Comparison of ENCODE assay signal across 23 cellular contexts in the genomic region with DNA sequence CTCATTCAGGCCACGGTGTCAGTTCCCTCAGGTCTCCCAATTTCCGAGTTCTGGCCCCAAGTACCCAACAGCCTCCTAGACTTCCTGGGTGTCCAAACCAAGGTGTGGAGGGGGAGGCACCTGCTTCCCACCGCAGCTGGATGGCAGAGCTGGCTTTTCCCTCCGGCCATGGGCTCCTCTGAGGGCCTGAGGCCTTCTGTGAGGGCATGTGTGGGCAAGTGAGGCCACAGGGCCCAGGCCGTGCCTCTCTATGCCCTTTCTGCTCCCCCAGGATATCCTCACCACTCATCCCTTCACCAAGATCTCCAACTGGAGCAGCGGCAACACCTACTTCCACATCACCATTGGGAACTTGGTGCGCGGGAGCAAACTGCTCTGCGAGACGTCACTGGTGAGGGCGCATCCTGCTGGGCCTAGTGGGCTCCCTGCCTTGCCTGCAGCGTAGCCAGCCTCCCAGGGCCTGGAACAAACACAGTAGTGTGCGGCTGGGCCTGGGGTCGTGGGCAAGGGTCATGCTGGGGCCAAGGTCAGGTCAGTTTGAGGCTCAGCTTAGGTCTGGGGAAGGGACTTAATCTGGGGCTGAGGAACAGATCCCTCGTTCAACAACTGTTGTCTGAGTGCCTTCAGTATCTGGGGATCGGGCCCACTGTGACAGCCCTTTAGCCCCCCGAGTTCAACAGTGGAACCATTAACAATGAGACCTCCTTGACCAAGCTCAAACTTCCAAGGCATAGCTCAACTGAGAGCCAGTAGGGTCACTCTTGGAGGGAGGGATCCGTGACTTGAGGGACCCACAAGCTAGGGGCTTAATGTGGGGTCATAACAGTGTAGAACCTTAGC.
DNase-seq lines count a peak whose midpoint lies in the region; ATAC-seq and TF ChIP-seq lines count a peak whose summit lies in the region.
"Had no signal": no experiment of that assay in that cellular context is flagged by ENCODE, and none has a peak within 500 bp of the region (broad histone marks: within the 10 kb centered on the region; RNA-seq: fewer than 3 reads in every experiment).

No MANE protein-coding gene starts in this region.

- intact Hi-C loops in upper lobe of right lung (cut with DNase I) = no loop called here
- intact Hi-C loops in activated CD4-positive, alpha-beta T cell treated with anti-CD3 and anti-CD28 coated beads, Interleukin-2, amount 10 ng/mL, durations not matched to agents 24 days and 14 days (cut with micrococcal nuclease) = no loop called here

- peaks cover 6% of the 10 kb centered on the region for H3K27me3 Mint-ChIP-seq in activated naive CD8-positive, alpha-beta T cell treated with anti-CD3 and anti-CD28 coated beads, Interleukin-2, amount 10 ng/mL, durations not matched to agents 7 days and 5 days
- no peaks in the 10 kb centered on the region for H3K27me3 Mint-ChIP-seq in activated naive CD8-positive, alpha-beta T cell treated with anti-CD3 and anti-CD28 coated beads, Interleukin-2, amount 50 U/mL, for 24 hours
- H3K27me3 Mint-ChIP-seq in activated CD4-positive, alpha-beta T cell treated with anti-CD3 and anti-CD28 coated beads, Interleukin-2, amount 10 ng/mL, durations not matched to agents 24 days and 14 days = peaks cover 8% of the 10 kb centered on the region
- H3K27me3 Mint-ChIP-seq: CD4-positive, alpha-beta T cell had no signal

- 89 to 91% methylated on average over 18 of the region's 18 CpGs for WGBS in lung, 2 donors

- POLR2A ChIA-PET in activated naive CD8-positive, alpha-beta T cell treated with anti-CD3 and anti-CD28 coated beads, Interleukin-2, amount 10 ng/mL, durations not matched to agents 7 days and 5 days (lab: Charles Lee) = no interaction called here

- no peak overlapping the region for H3K27ac ChIP-seq in coronary artery
- H3K27ac ChIP-seq in lung (ENCODE audit: low read depth in 1 of 2, low read length in 1 of 2) = no peak overlapping the region
- no peak overlapping the region for H3K27ac ChIP-seq in upper lobe of right lung
- H3K27ac ChIP-seq: BLaER1 treated with 17β-estradiol and CSF1 and Interleukin-3, amounts not matched to agents 10 nM and 100 nM; RWPE1 had no signal

- no peaks in the 10 kb centered on the region for H3K9me3 Mint-ChIP-seq in activated naive CD8-positive, alpha-beta T cell treated with anti-CD3 and anti-CD28 coated beads, Interleukin-2, amount 10 ng/mL, durations not matched to agents 7 days and 5 days
- H3K9me3 Mint-ChIP-seq in activated naive CD8-positive, alpha-beta T cell treated with anti-CD3 and anti-CD28 coated beads, Interleukin-2, amount 50 U/mL, for 24 hours = no peaks in the 10 kb centered on the region
- H3K9me3 Mint-ChIP-seq in activated CD4-positive, alpha-beta T cell treated with anti-CD3 and anti-CD28 coated beads, Interleukin-2, amount 10 ng/mL, durations not matched to agents 24 days and 14 days = no peaks in the 10 kb centered on the region
- H3K9me3 Mint-ChIP-seq: CD4-positive, alpha-beta T cell had no signal

- no peaks in the 10 kb centered on the region for H3K27me3 ChIP-seq in lung (ENCODE audit: control insufficient read depth, insufficient read depth)
- H3K27me3 ChIP-seq in upper lobe of right lung = no peaks in the 10 kb centered on the region
- H3K27me3 ChIP-seq: BLaER1 treated with 17β-estradiol and CSF1 and Interleukin-3, amounts not matched to agents 10 nM and 100 nM had no signal

- H3K9me3 ChIP-seq in lung (ENCODE audit: control insufficient read depth in 2 of 2, insufficient read depth in 1 of 2, low read length in 1 of 2) (no peaks in the 10 kb centered on the region), upper lobe of right lung (no peaks in the 10 kb centered on the region)
- H3K9me3 ChIP-seq: BLaER1 treated with 17β-estradiol and CSF1 and Interleukin-3, amounts not matched to agents 10 nM and 100 nM had no signal

- no peak overlapping the region for H3K4me3 Mint-ChIP-seq in activated naive CD8-positive, alpha-beta T cell treated with anti-CD3 and anti-CD28 coated beads, Interleukin-2, amount 10 ng/mL, durations not matched to agents 7 days and 5 days
- no peak overlapping the region for H3K4me3 Mint-ChIP-seq in activated naive CD8-positive, alpha-beta T cell treated with anti-CD3 and anti-CD28 coated beads, Interleukin-2, amount 50 U/mL, for 24 hours
- H3K4me3 Mint-ChIP-seq in activated CD4-positive, alpha-beta T cell treated with anti-CD3 and anti-CD28 coated beads, Interleukin-2, amount 10 ng/mL, durations not matched to agents 24 days and 14 days = no peak overlapping the region
- H3K4me3 Mint-ChIP-seq: CD4-positive, alpha-beta T cell had no signal

- DNase-seq in activated naive CD8-positive, alpha-beta T cell treated with anti-CD3 and anti-CD28 coated beads, Interleukin-2, amount 10 ng/mL, durations not matched to agents 7 days and 5 days = peak; percentile 20
- no peak for DNase-seq in activated naive CD8-positive, alpha-beta T cell treated with anti-CD3 and anti-CD28 coated beads, Interleukin-2, amount 50 U/mL, for 24 hours
- DNase-seq in coronary artery (ENCODE audit: low spot score) = peak; percentile 57
- peak; percentile 26 for DNase-seq in lung (ENCODE audit: low spot score)
- peak; percentile 48 for DNase-seq in upper lobe of right lung
- no peak for DNase-seq in activated CD4-positive, alpha-beta T cell treated with anti-CD3 and anti-CD28 coated beads, Interleukin-2, amount 10 ng/mL, durations not matched to agents 24 days and 14 days
- DNase-seq: AML-193, Karpas-422, NCI-H1092 treated with DMSO at 0.1 percent for 48 hours, NCI-H1436, NCI-H187, NCI-H2081 treated with DMSO at 0.1 percent for 48 hours, NCI-H2171, NCI-H226, NCI-H510A, NCI-H69, SHP77 treated with DMSO at 0.1 percent for 48 hours had no signal

- no peak overlapping the region for H3K4me3 ChIP-seq in coronary artery
- no peak overlapping the region for H3K4me3 ChIP-seq in lung
- no peak overlapping the region for H3K4me3 ChIP-seq in upper lobe of right lung
- H3K4me3 ChIP-seq: BLaER1 treated with 17β-estradiol and CSF1 and Interleukin-3, amounts not matched to agents 10 nM and 100 nM had no signal

- ATAC-seq in activated naive CD8-positive, alpha-beta T cell treated with anti-CD3 and anti-CD28 coated beads, Interleukin-2, amount 10 ng/mL, durations not matched to agents 7 days and 5 days (ENCODE audit: low read depth) = no peak
- ATAC-seq in activated naive CD8-positive, alpha-beta T cell treated with anti-CD3 and anti-CD28 coated beads, Interleukin-2, amount 50 U/mL, for 24 hours = no peak
- no peak for ATAC-seq in lung (ENCODE audit: insufficient read depth, low FRiP score)
- no peak for ATAC-seq in upper lobe of right lung
- no peak for ATAC-seq in GM21515 (IDR thresholded peaks at IDR 0.05; ENCODE audit: unreplicated experiment)
- ATAC-seq in HG02798 (IDR thresholded peaks at IDR 0.05; ENCODE audit: poor library complexity, unreplicated experiment) = no peak
- ATAC-seq: Panc1 had no signal

- no peaks in the 10 kb centered on the region for H3K36me3 Mint-ChIP-seq in activated naive CD8-positive, alpha-beta T cell treated with anti-CD3 and anti-CD28 coated beads, Interleukin-2, amount 10 ng/mL, durations not matched to agents 7 days and 5 days
- no peaks in the 10 kb centered on the region for H3K36me3 Mint-ChIP-seq in activated naive CD8-positive, alpha-beta T cell treated with anti-CD3 and anti-CD28 coated beads, Interleukin-2, amount 50 U/mL, for 24 hours (ENCODE audit: low read depth)
- no peaks in the 10 kb centered on the region for H3K36me3 Mint-ChIP-seq in activated CD4-positive, alpha-beta T cell treated with anti-CD3 and anti-CD28 coated beads, Interleukin-2, amount 10 ng/mL, durations not matched to agents 24 days and 14 days (ENCODE audit: low read depth)

- no peak for TF ChIP-seq CTCF in coronary artery (IDR thresholded peaks at IDR 0.05)
- TF ChIP-seq CTCF in lung (IDR thresholded peaks at IDR 0.05; ENCODE audit: control extremely low read depth, extremely low read depth) = no peak
- TF ChIP-seq CTCF in upper lobe of right lung (IDR thresholded peaks at IDR 0.05) = no peak

- H3K4me1 Mint-ChIP-seq in activated naive CD8-positive, alpha-beta T cell treated with anti-CD3 and anti-CD28 coated beads, Interleukin-2, amount 10 ng/mL, durations not matched to agents 7 days and 5 days = no peaks in the 10 kb centered on the region
- no peaks in the 10 kb centered on the region for H3K4me1 Mint-ChIP-seq in activated naive CD8-positive, alpha-beta T cell treated with anti-CD3 and anti-CD28 coated beads, Interleukin-2, amount 50 U/mL, for 24 hours
- H3K4me1 Mint-ChIP-seq in activated CD4-positive, alpha-beta T cell treated with anti-CD3 and anti-CD28 coated beads, Interleukin-2, amount 10 ng/mL, durations not matched to agents 24 days and 14 days = no peaks in the 10 kb centered on the region

- no peaks in the 10 kb centered on the region for H3K36me3 ChIP-seq in lung (ENCODE audit: control insufficient read depth in 2 of 2, insufficient read depth in 2 of 2, low read length in 2 of 2)
- H3K36me3 ChIP-seq in upper lobe of right lung = no peaks in the 10 kb centered on the region

- H3K27ac Mint-ChIP-seq in activated naive CD8-positive, alpha-beta T cell treated with anti-CD3 and anti-CD28 coated beads, Interleukin-2, amount 10 ng/mL, durations not matched to agents 7 days and 5 days = no peak overlapping the region
- H3K27ac Mint-ChIP-seq in activated naive CD8-positive, alpha-beta T cell treated with anti-CD3 and anti-CD28 coated beads, Interleukin-2, amount 50 U/mL, for 24 hours = no peak overlapping the region
- H3K27ac Mint-ChIP-seq in activated CD4-positive, alpha-beta T cell treated with anti-CD3 and anti-CD28 coated beads, Interleukin-2, amount 10 ng/mL, durations not matched to agents 24 days and 14 days = no peak overlapping the region
- H3K27ac Mint-ChIP-seq: CD4-positive, alpha-beta T cell had no signal

- no peaks in the 10 kb centered on the region for H3K4me1 ChIP-seq in lung (ENCODE audit: control insufficient read depth in 2 of 2, insufficient read depth in 2 of 2, low read length in 2 of 2)
- no peaks in the 10 kb centered on the region for H3K4me1 ChIP-seq in upper lobe of right lung

Comparison
In these comparisons a context has a peak if more than half of its experiments do, and no peak if none do; other contexts are left out.
1. DNase-seq: peak in activated naive CD8-positive, alpha-beta T cell treated with anti-CD3 and anti-CD28 coated beads, Interleukin-2, amount 10 ng/mL, durations not matched to agents 7 days and 5 days (single experiment), coronary artery (single experiment), lung (single experiment) and upper lobe of right lung (single experiment); none in activated naive CD8-positive, alpha-beta T cell treated with anti-CD3 and anti-CD28 coated beads, Interleukin-2, amount 50 U/mL, for 24 hours (single experiment) and activated CD4-positive, alpha-beta T cell treated with anti-CD3 and anti-CD28 coated beads, Interleukin-2, amount 10 ng/mL, durations not matched to agents 24 days and 14 days (single experiment).